11 cellular contexts compared by ENCODE assay signal in genomic region chr3:122030381-122031122, GRCh38. TPM values are rescaled to one million over a fixed set of nuclear protein-coding genes. Genes with fewer than 3 reads are reported as not detected.
A peak's percentile ranks its signal among the peaks of the same experiment; 100 is the strongest.
DNase-seq lines count a peak whose midpoint lies in the region; ATAC-seq and TF ChIP-seq lines count a peak whose summit lies in the region.
"Had no signal": no experiment of that assay in that cellular context is flagged by ENCODE, and none has a peak within 500 bp of the region (broad histone marks: within the 10 kb centered on the region; RNA-seq: fewer than 3 reads in every experiment).

No MANE protein-coding gene starts in this region.

- peak overlapping the region; percentile 89 for H3K27ac Mint-ChIP-seq in activated CD8-positive, alpha-beta memory T cell treated with anti-CD3 and anti-CD28 coated beads, Interleukin-2, amount 10 ng/mL, durations not matched to agents 7 days and 5 days
- H3K27ac Mint-ChIP-seq in T-helper 1 cell treated with Interleukin-12 subunit alpha and Interleukin-12 subunit beta and Interleukin-4 antibody, amounts not matched to agents 30 μg/mL and 1 μg/mL, for 36 hours, result peak overlapping the region; percentile 71
- peak overlapping the region; percentile 87 for H3K27ac Mint-ChIP-seq in stimulated activated memory B cell treated with anti-CD40 and anti-IgM and Interleukin-4, amounts not matched to agents 10 μg/mL and 1 μg/mL and 100 μg/mL, for 72 hours

- DNase-seq in activated CD8-positive, alpha-beta memory T cell treated with anti-CD3 and anti-CD28 coated beads, Interleukin-2, amount 10 ng/mL, durations not matched to agents 7 days and 5 days, result peak; percentile 74
- DNase-seq in activated CD8-positive, alpha-beta memory T cell treated with anti-CD3 and anti-CD28 coated beads, Interleukin-2, amount 50 U/mL, for 4 hours, result no peak
- no peak for DNase-seq in epidermal melanocyte (ENCODE audit: insufficient read length, low spot score)
- no peak for DNase-seq in NCI-H2196 treated with DMSO at 0.1 percent for 48 hours (lab: John Stamatoyannopoulos, UW; ENCODE audit: unreplicated experiment)
- DNase-seq: stimulated activated CD4-positive, alpha-beta T cell treated with anti-CD3 and anti-CD28 coated beads, Interleukin-4, amount 100 ng/mL, for 24 hours had no signal

- CTCF ChIA-PET in activated CD8-positive, alpha-beta memory T cell treated with anti-CD3 and anti-CD28 coated beads, Interleukin-2, amount 10 ng/mL, durations not matched to agents 7 days and 5 days (lab: Charles Lee), result interaction anchor here (0.8 to 2.0 kb wide), 7 partner anchors 9 to 160 kb away, joined by 3 to 7 read pairs (median 4); no protein-coding TSS in a partner anchor

- H3K4me1 Mint-ChIP-seq in activated CD8-positive, alpha-beta memory T cell treated with anti-CD3 and anti-CD28 coated beads, Interleukin-2, amount 10 ng/mL, durations not matched to agents 7 days and 5 days, result peaks cover 34% of the 10 kb centered on the region
- H3K4me1 Mint-ChIP-seq in T-helper 1 cell treated with Interleukin-12 subunit alpha and Interleukin-12 subunit beta and Interleukin-4 antibody, amounts not matched to agents 30 μg/mL and 1 μg/mL, for 36 hours (ENCODE audit: low read depth), result peaks cover 13% of the 10 kb centered on the region
- H3K4me1 Mint-ChIP-seq in stimulated activated memory B cell treated with anti-CD40 and anti-IgM and Interleukin-4, amounts not matched to agents 10 μg/mL and 1 μg/mL and 100 μg/mL, for 72 hours, result peaks cover 44% of the 10 kb centered on the region

- H3K9me3 ChIP-seq in gastroesophageal sphincter, result no peaks in the 10 kb centered on the region

- no peak overlapping the region for H3K27ac ChIP-seq in gastroesophageal sphincter
- H3K27ac ChIP-seq: C4-2B, epithelial cell of prostate had no signal

- no peak overlapping the region for H3K4me3 ChIP-seq in gastroesophageal sphincter

- peak overlapping the region; percentile 56 for H3K4me3 Mint-ChIP-seq in activated CD8-positive, alpha-beta memory T cell treated with anti-CD3 and anti-CD28 coated beads, Interleukin-2, amount 10 ng/mL, durations not matched to agents 7 days and 5 days
- H3K4me3 Mint-ChIP-seq in T-helper 1 cell treated with Interleukin-12 subunit alpha and Interleukin-12 subunit beta and Interleukin-4 antibody, amounts not matched to agents 30 μg/mL and 1 μg/mL, for 36 hours, result peak overlapping the region; percentile 23
- peak overlapping the region; percentile 14 for H3K4me3 Mint-ChIP-seq in stimulated activated memory B cell treated with anti-CD40 and anti-IgM and Interleukin-4, amounts not matched to agents 10 μg/mL and 1 μg/mL and 100 μg/mL, for 72 hours

- TF ChIP-seq CTCF in gastroesophageal sphincter (IDR thresholded peaks at IDR 0.05), result no peak

- peaks cover 60% of the 10 kb centered on the region for H3K36me3 Mint-ChIP-seq in activated CD8-positive, alpha-beta memory T cell treated with anti-CD3 and anti-CD28 coated beads, Interleukin-2, amount 10 ng/mL, durations not matched to agents 7 days and 5 days
- peaks cover 9% of the 10 kb centered on the region for H3K36me3 Mint-ChIP-seq in T-helper 1 cell treated with Interleukin-12 subunit alpha and Interleukin-12 subunit beta and Interleukin-4 antibody, amounts not matched to agents 30 μg/mL and 1 μg/mL, for 36 hours (ENCODE audit: low read depth)
- H3K36me3 Mint-ChIP-seq in stimulated activated memory B cell treated with anti-CD40 and anti-IgM and Interleukin-4, amounts not matched to agents 10 μg/mL and 1 μg/mL and 100 μg/mL, for 72 hours, result peaks cover 26% of the 10 kb centered on the region

- no peak for TF ChIP-seq POLR2A in gastroesophageal sphincter (IDR thresholded peaks at IDR 0.05)

- H3K27me3 ChIP-seq in gastroesophageal sphincter, result no peaks in the 10 kb centered on the region

- ATAC-seq in activated CD8-positive, alpha-beta memory T cell treated with anti-CD3 and anti-CD28 coated beads, Interleukin-2, amount 10 ng/mL, durations not matched to agents 7 days and 5 days, result peak; percentile 96
- ATAC-seq in HG02870 (IDR thresholded peaks at IDR 0.05; ENCODE audit: unreplicated experiment) (peak; percentile 70), gastroesophageal sphincter (no peak)
- ATAC-seq in stimulated activated memory B cell treated with anti-CD40 and anti-IgM and Interleukin-4, amounts not matched to agents 10 μg/mL and 1 μg/mL and 100 μg/mL, for 72 hours, result peak; percentile 71

- TF ChIP-seq EP300 in gastroesophageal sphincter (IDR thresholded peaks at IDR 0.05), result no peak

- H3K9me3 Mint-ChIP-seq in activated CD8-positive, alpha-beta memory T cell treated with anti-CD3 and anti-CD28 coated beads, Interleukin-2, amount 10 ng/mL, durations not matched to agents 7 days and 5 days (ENCODE audit: low read depth), result peaks cover 22% of the 10 kb centered on the region
- peaks cover 38% of the 10 kb centered on the region for H3K9me3 Mint-ChIP-seq in T-helper 1 cell treated with Interleukin-12 subunit alpha and Interleukin-12 subunit beta and Interleukin-4 antibody, amounts not matched to agents 30 μg/mL and 1 μg/mL, for 36 hours
- H3K9me3 Mint-ChIP-seq in stimulated activated memory B cell treated with anti-CD40 and anti-IgM and Interleukin-4, amounts not matched to agents 10 μg/mL and 1 μg/mL and 100 μg/mL, for 72 hours, result peaks cover 7% of the 10 kb centered on the region

- H3K36me3 ChIP-seq in gastroesophageal sphincter, result no peaks in the 10 kb centered on the region

- H3K4me1 ChIP-seq in gastroesophageal sphincter, result no peaks in the 10 kb centered on the region

- 64 to 77% methylated on average over 2 to 3 of the region's 3 CpGs for WGBS in gastroesophageal sphincter (ENCODE audit: low coverage in 1 of 2), 2 donors

- H3K27me3 Mint-ChIP-seq in activated CD8-positive, alpha-beta memory T cell treated with anti-CD3 and anti-CD28 coated beads, Interleukin-2, amount 10 ng/mL, durations not matched to agents 7 days and 5 days, result no peaks in the 10 kb centered on the region
- H3K27me3 Mint-ChIP-seq in T-helper 1 cell treated with Interleukin-12 subunit alpha and Interleukin-12 subunit beta and Interleukin-4 antibody, amounts not matched to agents 30 μg/mL and 1 μg/mL, for 36 hours (ENCODE audit: low read depth), result no peaks in the 10 kb centered on the region
- no peaks in the 10 kb centered on the region for H3K27me3 Mint-ChIP-seq in stimulated activated memory B cell treated with anti-CD40 and anti-IgM and Interleukin-4, amounts not matched to agents 10 μg/mL and 1 μg/mL and 100 μg/mL, for 72 hours

RNA-seq across cellular contexts. Expression of gene ILDR1, which starts 8.5 kb away (rescaled TPM):
- total RNA-seq in activated CD8-positive, alpha-beta memory T cell treated with anti-CD3 and anti-CD28 coated beads, Interleukin-2, amount 10 ng/mL, durations not matched to agents 7 days and 5 days, result 1 to 10 TPM; 3.8 to 4.5 TPM
- total RNA-seq in gastroesophageal sphincter, result under 1 TPM in 1 of 4 donors, not detected in 3; 0.74 TPM

RNA-seq across cellular contexts. Expression of gene CD86, which starts 24.6 kb away (rescaled TPM):
- total RNA-seq in activated CD8-positive, alpha-beta memory T cell treated with anti-CD3 and anti-CD28 coated beads, Interleukin-2, amount 10 ng/mL, durations not matched to agents 7 days and 5 days, result 10 to 100 TPM; 23.4 to 25.3 TPM
- 1 to 10 TPM; 1.4 to 6.6 (median 3.2) TPM for total RNA-seq in gastroesophageal sphincter
